In the genomic region with DNA sequence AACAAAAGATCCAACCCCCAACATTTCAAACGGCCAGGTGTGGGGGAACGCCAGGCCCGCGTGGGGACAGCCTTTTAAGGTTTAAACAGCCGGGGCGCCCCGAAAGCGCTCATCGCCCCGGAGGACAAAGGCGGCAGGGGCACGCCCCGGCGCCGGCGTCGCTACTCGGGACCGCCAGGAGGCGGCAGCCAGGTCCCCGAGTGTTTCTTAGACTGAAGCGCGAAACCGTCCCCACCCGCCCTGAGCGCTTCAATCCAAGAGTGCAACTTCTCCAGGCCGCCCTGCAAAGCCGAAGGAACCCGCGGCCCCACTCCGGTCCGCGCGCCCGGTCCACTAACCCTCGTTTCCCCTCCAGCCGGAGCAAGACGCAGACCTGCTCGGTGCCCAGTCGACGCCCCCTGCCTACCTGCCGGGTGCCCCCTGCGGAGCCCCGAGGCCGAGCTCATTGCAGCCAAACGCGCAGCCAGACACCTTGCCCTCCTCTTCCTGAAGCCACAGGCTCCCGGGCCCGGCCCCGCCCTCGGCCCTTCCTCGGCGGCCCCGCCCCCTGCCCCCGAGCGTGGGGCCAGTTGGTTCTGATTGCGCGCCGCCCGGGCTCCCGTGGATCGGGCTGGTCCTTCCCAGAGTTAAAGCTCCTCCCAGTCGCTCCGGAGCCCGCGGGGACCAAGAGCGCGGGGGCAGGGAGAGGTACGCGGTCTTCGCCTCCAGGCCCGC, we compare ENCODE assay signal across 8 cellular contexts. TPM values are rescaled to one million over a fixed set of nuclear protein-coding genes. Genes with fewer than 3 reads are reported as not detected.
A peak's percentile ranks its signal among the peaks of the same experiment; 100 is the strongest.
DNase-seq lines count a peak whose midpoint lies in the region; ATAC-seq and TF ChIP-seq lines count a peak whose summit lies in the region.

A gene (minus strand): TSS at position 496 of the 714 bp plus-strand sequence. CDS start 50 bp downstream, at position 446.

- ATAC-seq in HG03378 (IDR thresholded peaks at IDR 0.05; ENCODE audit: unreplicated experiment), result peak; percentile 63
- ATAC-seq in left lobe of liver, result peak; percentile 94

- peak; percentile 70 for TF ChIP-seq POLR2A in GM19099 (IDR thresholded peaks at IDR 0.05; ENCODE audit: extremely low read depth, insufficient read length, low read depth)

- H3K36me3 ChIP-seq in BLaER1, result peaks cover 22% of the 10 kb centered on the region

- H4K20me1 ChIP-seq in BLaER1, result 0 out of 2 replicates have a peak, but pooled peaks cover 8% of the 10 kb centered on the region

- H3K9ac ChIP-seq in BLaER1, result peak within 1 kb of the TSS; percentile 94

- DNase-seq in NCI-H524 treated with DMSO at 0.1 percent for 48 hours (lab: John Stamatoyannopoulos, UW), result peak; percentile 5
- DNase-seq in activated CD4-positive, alpha-beta T cell treated with anti-CD3 and anti-CD28 coated beads, Interleukin-2, amount 50 U/mL, for 24 hours (ENCODE audit: low read depth in 1 of 2, low spot score in 1 of 2), result peak; percentile 44 to 45
- peak; percentile 49 for DNase-seq in dedifferentiated amniotic fluid mesenchymal stem cell (ENCODE audit: extremely low spot score)
- peak; percentile 96 for DNase-seq in left lobe of liver (ENCODE audit: low spot score)
- peak; percentile 60 for DNase-seq in stimulated activated CD4-positive, alpha-beta T cell treated with anti-CD3 and anti-CD28 coated beads, Interleukin-2, amount 100 ng/mL, for 4 hours (ENCODE audit: low read depth)

- H3K4me2 ChIP-seq in BLaER1, result peak within 1 kb of the TSS; percentile 83

- H3K4me1 ChIP-seq in BLaER1, result peaks cover 21% of the 10 kb centered on the region

- H3K27me3 ChIP-seq in BLaER1, result no peaks in the 10 kb centered on the region

- H3K9me3 ChIP-seq in BLaER1, result no peaks in the 10 kb centered on the region

- H3K4me3 ChIP-seq in BLaER1, result peak within 1 kb of the TSS; percentile 81

- H3K27ac ChIP-seq in BLaER1, result peak within 1 kb of the TSS; percentile 93

RNA-seq across cellular contexts. Expression of the gene that starts here (rescaled TPM):
- total RNA-seq in left lobe of liver, result 16.5 TPM

Comparison
In these comparisons a context has a peak if more than half of its experiments do, and no peak if none do; other contexts are left out.
1. Peak in every context shown above with its lines: DNase-seq, ATAC-seq, H3K4me3 ChIP-seq and H3K27ac ChIP-seq.
2. DNase-seq: peak in every context shown above with its lines; median percentile 96 in left lobe of liver; 60 in stimulated activated CD4-positive, alpha-beta T cell treated with anti-CD3 and anti-CD28 coated beads, Interleukin-2, amount 100 ng/mL, for 4 hours; 49 in dedifferentiated amniotic fluid mesenchymal stem cell; 44 in activated CD4-positive, alpha-beta T cell treated with anti-CD3 and anti-CD28 coated beads, Interleukin-2, amount 50 U/mL, for 24 hours; 5 in NCI-H524 treated with DMSO at 0.1 percent for 48 hours.